ENCODE assay signal across 8 cellular contexts in genomic region chr3:50298836-50299637, GRCh38.
DNase-seq lines count a peak whose midpoint lies in the region; ATAC-seq lines count a peak whose summit lies in the region.

HYAL3 (minus strand) TSS chr3:50299405; CDS start chr3:50295602, 3,803 bp downstream.
NAA80 (minus strand) TSS chr3:50299405; CDS start chr3:50297463, 1,942 bp downstream.

- DNase-seq in CMK (ENCODE audit: low read depth) = peak; percentile 99
- DNase-seq in HPDE6-E6E7 (ENCODE audit: extremely low spot score) = peak; percentile 71
- peak; percentile 95 for DNase-seq in NK-92 (lab: John Stamatoyannopoulos, UW; ENCODE audit: unreplicated experiment)
- peak; percentile 97 to 99 for DNase-seq in activated CD8-positive, alpha-beta memory T cell treated with anti-CD3 and anti-CD28 coated beads for 1 hour (ENCODE audit: extremely low read depth in 1 of 2, low read depth in 1 of 2)
- DNase-seq in effector CD8-positive, alpha-beta T cell (lab: John Stamatoyannopoulos, UW) = peak; percentile 98
- DNase-seq in memory B cell (ENCODE audit: low spot score in 2 of 2) = peak; percentile 96 to 99
- peak; percentile 95 for DNase-seq in stimulated activated CD8-positive, alpha-beta memory T cell treated with anti-CD3 and anti-CD28 coated beads, Interleukin-12 subunit alpha, Interleukin-12 subunit beta, amount 100 ng/mL, for 24 hours (ENCODE audit: extremely low read depth)

- no peaks in the 10 kb centered on the region for H3K27me3 Mint-ChIP-seq in memory B cell

- H3K36me3 Mint-ChIP-seq in memory B cell = no peaks in the 10 kb centered on the region

- H3K4me3 Mint-ChIP-seq in memory B cell = peak within 1 kb of the TSS; percentile 94

- no peaks in the 10 kb centered on the region for H3K9me3 Mint-ChIP-seq in memory B cell

- H3K27ac Mint-ChIP-seq in memory B cell = peak within 1 kb of the TSS; percentile 97

- peaks cover 20% of the 10 kb centered on the region for H3K4me1 Mint-ChIP-seq in memory B cell

- ATAC-seq in GM19463 (IDR thresholded peaks at IDR 0.05; ENCODE audit: unreplicated experiment) (peak; percentile 85), memory B cell (ENCODE audit: low read depth) (peak; percentile 85)

Comparison
In these comparisons a context has a peak if more than half of its experiments do, and no peak if none do; other contexts are left out.
1. Peak in every context shown above with its lines: DNase-seq and ATAC-seq.